16 cellular contexts compared by ENCODE assay signal in genomic region chr20:51371720-51372119, GRCh38.
DNase-seq lines count a peak whose midpoint lies in the region; ATAC-seq and TF ChIP-seq lines count a peak whose summit lies in the region.
"Had no signal": no experiment of that assay in that cellular context is flagged by ENCODE, and none has a peak within 500 bp of the region (broad histone marks: within the 10 kb centered on the region; RNA-seq: fewer than 3 reads in every experiment).

No MANE protein-coding gene starts in this region.

- no peak overlapping the region for H3K4me3 Mint-ChIP-seq in GM23338
- H3K4me3 Mint-ChIP-seq in stimulated activated naive B cell treated with anti-CD40 and anti-IgM and Interleukin-4, amounts not matched to agents 10 μg/mL and 1 μg/mL and 100 μg/mL, for 72 hours = no peak overlapping the region
- H3K4me3 Mint-ChIP-seq: B cell; CD4-positive, CD25-positive, alpha-beta regulatory T cell; CD8-positive, alpha-beta T cell; H9 had no signal

- H3K27ac Mint-ChIP-seq in GM23338 = no peak overlapping the region
- peak overlapping the region; percentile 38 for H3K27ac Mint-ChIP-seq in stimulated activated naive B cell treated with anti-CD40 and anti-IgM and Interleukin-4, amounts not matched to agents 10 μg/mL and 1 μg/mL and 100 μg/mL, for 72 hours
- H3K27ac Mint-ChIP-seq: B cell; CD8-positive, alpha-beta T cell; H9 had no signal

- H4K20me1 ChIP-seq in GM23338 (replicated peaks; ENCODE audit: insufficient read depth) (no peaks in the 10 kb centered on the region), PC-3 (ENCODE audit: low read length) (no peaks in the 10 kb centered on the region)
- H4K20me1 ChIP-seq: BLaER1 had no signal

- no peaks in the 10 kb centered on the region for H3K36me3 Mint-ChIP-seq in GM23338 (ENCODE audit: low read depth)
- H3K36me3 Mint-ChIP-seq in stimulated activated naive B cell treated with anti-CD40 and anti-IgM and Interleukin-4, amounts not matched to agents 10 μg/mL and 1 μg/mL and 100 μg/mL, for 72 hours = peaks cover 2% of the 10 kb centered on the region in 2 donors

- intact Hi-C loops in PC-3 (cut with micrococcal nuclease) = loop anchor here (1.0 kb wide), 3 partner anchors 224 to 712 kb away; no protein-coding TSS in a partner anchor

- H3K9me3 Mint-ChIP-seq in GM23338 = no peaks in the 10 kb centered on the region
- H3K9me3 Mint-ChIP-seq in stimulated activated naive B cell treated with anti-CD40 and anti-IgM and Interleukin-4, amounts not matched to agents 10 μg/mL and 1 μg/mL and 100 μg/mL, for 72 hours = no peaks in the 10 kb centered on the region
- H3K9me3 Mint-ChIP-seq: CD4-positive, CD25-positive, alpha-beta regulatory T cell; CD8-positive, alpha-beta T cell; H9 had no signal

- H3K27me3 ChIP-seq in GM23338 (ENCODE audit: insufficient read depth) (no peaks in the 10 kb centered on the region), PC-3 (ENCODE audit: low read length) (no peaks in the 10 kb centered on the region), brain microvascular endothelial cell (replicated peaks) (no peaks in the 10 kb centered on the region), Peyer's patch (no peaks in the 10 kb centered on the region)
- H3K27me3 ChIP-seq: BLaER1 had no signal

- H3K79me2 ChIP-seq in GM23338 (replicated peaks; ENCODE audit: insufficient read depth) = no peaks in the 10 kb centered on the region
- H3K79me2 ChIP-seq in PC-3 (ENCODE audit: low read length) = no peaks in the 10 kb centered on the region

- no TSS peak for BruUV-seq in PC-3 (replicated peaks; lab: Mats Ljungman, UMichigan)

- H3K4me1 ChIP-seq in GM23338 (ENCODE audit: insufficient read depth) = peaks cover 10% of the 10 kb centered on the region
- H3K4me1 ChIP-seq in PC-3 (ENCODE audit: insufficient read depth, low read length) = peaks cover 20% of the 10 kb centered on the region
- no peaks in the 10 kb centered on the region for H3K4me1 ChIP-seq in Peyer's patch

- POLR2A ChIA-PET in PC-3 (lab: Charles Lee; ENCODE audit: unreplicated experiment) = no interaction called here

- H3K36me3 ChIP-seq in GM23338 (ENCODE audit: insufficient read depth) (no peaks in the 10 kb centered on the region), PC-3 (ENCODE audit: low read depth, low read length) (no peaks in the 10 kb centered on the region), brain microvascular endothelial cell (replicated peaks) (no peaks in the 10 kb centered on the region), Peyer's patch (no peaks in the 10 kb centered on the region)
- H3K36me3 ChIP-seq: BLaER1 had no signal

- TF ChIP-seq CTCF in GM23338 (conservative IDR thresholded peaks at IDR 0.05; ENCODE audit: low read depth in 2 of 2) (no peak), PC-3 (conservative IDR thresholded peaks at IDR 0.05; ENCODE audit: low read depth, low read length) (no peak), brain microvascular endothelial cell (IDR thresholded peaks at IDR 0.05; ENCODE audit: low read depth, low read length, missing control alignments) (no peak), Peyer's patch (IDR thresholded peaks at IDR 0.05) (no peak)

- no peak for DNase-seq in GM23338 (ENCODE audit: low spot score)
- DNase-seq in PC-3 = no peak
- no peak for DNase-seq in brain microvascular endothelial cell
- no peak for DNase-seq in stimulated activated naive B cell treated with anti-CD40 and anti-IgM and Interleukin-4, amounts not matched to agents 10 μg/mL and 1 μg/mL and 100 μg/mL, for 72 hours
- DNase-seq in medulla oblongata (ENCODE audit: extremely low spot score) = no peak
- no peak for DNase-seq in NCI-H2107 treated with DMSO at 0.1 percent for 48 hours (lab: John Stamatoyannopoulos, UW; ENCODE audit: unreplicated experiment)
- no peak for DNase-seq in Peyer's patch

- in situ Hi-C loops in brain microvascular endothelial cell (cut with HindIII; ENCODE audit: low pct_ligation_motif_present, low sequenced_read_pairs) = no loop called here

- CTCF ChIA-PET in PC-3 (lab: Charles Lee) = interaction anchor here (1.0 kb wide), 1 partner anchor 223 kb away, joined by 4 read pairs; no protein-coding TSS in a partner anchor

- no peak overlapping the region for H3K9ac ChIP-seq in PC-3 (ENCODE audit: low read length)
- H3K9ac ChIP-seq: BLaER1, GM23248 had no signal

- TF ChIP-seq POLR2A in Peyer's patch (IDR thresholded peaks at IDR 0.05) = no peak

- H2AFZ ChIP-seq in GM23338 (peak overlapping the region; percentile 14), PC-3 (ENCODE audit: low read length) (peak overlapping the region; percentile 26; the same call in 1 of the 2 replicates)
- H2AFZ ChIP-seq: GM23248 had no signal

- H3F3A ChIP-seq in GM23338 (replicated peaks; ENCODE audit: low read depth) (no peaks in the 10 kb centered on the region), PC-3 (ENCODE audit: low read length, unreplicated experiment) (no peaks in the 10 kb centered on the region)

- H3K4me3 ChIP-seq in GM23338 (no peak overlapping the region), PC-3 (ENCODE audit: low read length) (no peak overlapping the region), brain microvascular endothelial cell (ENCODE audit: low read depth, low read length) (no peak overlapping the region), Peyer's patch (no peak overlapping the region)
- H3K4me3 ChIP-seq: BLaER1, GM23248 had no signal

- H3K4me2 ChIP-seq in GM23338 = no peak overlapping the region
- no peak overlapping the region for H3K4me2 ChIP-seq in PC-3 (ENCODE audit: low read length)
- H3K4me2 ChIP-seq: BLaER1 had no signal

- H3K9me3 ChIP-seq in PC-3 (ENCODE audit: low read length) = no peaks in the 10 kb centered on the region
- no peaks in the 10 kb centered on the region for H3K9me3 ChIP-seq in Peyer's patch
- H3K9me3 ChIP-seq: BLaER1, Caco-2 had no signal

- ATAC-seq in GM23338 = no peak
- no peak for ATAC-seq in PC-3
- ATAC-seq in stimulated activated naive B cell treated with anti-CD40 and anti-IgM and Interleukin-4, amounts not matched to agents 10 μg/mL and 1 μg/mL and 100 μg/mL, for 72 hours (replicated peaks) = no peak
- ATAC-seq in GM18858 (IDR thresholded peaks at IDR 0.05; ENCODE audit: unreplicated experiment) = no peak

- peaks cover 23% of the 10 kb centered on the region for H3K4me1 Mint-ChIP-seq in GM23338
- peaks cover 4 to 11% of the 10 kb centered on the region in 2 donors for H3K4me1 Mint-ChIP-seq in stimulated activated naive B cell treated with anti-CD40 and anti-IgM and Interleukin-4, amounts not matched to agents 10 μg/mL and 1 μg/mL and 100 μg/mL, for 72 hours

- H3K9me2 ChIP-seq in GM23338 (ENCODE audit: insufficient read depth) (no peaks in the 10 kb centered on the region), PC-3 (replicated peaks; ENCODE audit: low read length) (no peaks in the 10 kb centered on the region)

- H3K27me3 Mint-ChIP-seq in GM23338 (ENCODE audit: insufficient read depth, low read depth, poor library complexity) = peaks cover 21% of the 10 kb centered on the region
- H3K27me3 Mint-ChIP-seq in stimulated activated naive B cell treated with anti-CD40 and anti-IgM and Interleukin-4, amounts not matched to agents 10 μg/mL and 1 μg/mL and 100 μg/mL, for 72 hours = peaks cover 8 to 14% of the 10 kb centered on the region in 2 donors
- H3K27me3 Mint-ChIP-seq: CD4-positive, CD25-positive, alpha-beta regulatory T cell had no signal

- no peak overlapping the region for H3K27ac ChIP-seq in GM23338 (ENCODE audit: low read depth)
- H3K27ac ChIP-seq in PC-3 (ENCODE audit: low read length) = no peak overlapping the region
- peak overlapping the region; percentile 1 for H3K27ac ChIP-seq in brain microvascular endothelial cell
- H3K27ac ChIP-seq in Peyer's patch = no peak overlapping the region
- H3K27ac ChIP-seq: BLaER1, C4-2B, GM23248 had no signal

TF ChIP-seq in GM23338, 12 proteins besides CTCF, POLR2A, EP300 and RAD21 (continues in another document):
- TF ChIP-seq NANOG (IDR thresholded peaks at IDR 0.05; ENCODE audit: borderline replicate concordance) (no peak), REST (IDR thresholded peaks at IDR 0.05; ENCODE audit: unreplicated experiment) (no peak), JUNB (IDR thresholded peaks at IDR 0.05; ENCODE audit: unreplicated experiment) (no peak), CREB1 (CRISPR knock-in tag; IDR thresholded peaks at IDR 0.05; ENCODE audit: low read depth) (no peak), STAT1 (IDR thresholded peaks at IDR 0.05; ENCODE audit: unreplicated experiment) (no peak), EZH2phosphoT487 (IDR thresholded peaks at IDR 0.05; ENCODE audit: unreplicated experiment) (no peak), ZNF331 (CRISPR knock-in tag; IDR thresholded peaks at IDR 0.05; ENCODE audit: low read depth) (no peak)
